ENCODE assay signal across 10 cellular contexts in the genomic region with DNA sequence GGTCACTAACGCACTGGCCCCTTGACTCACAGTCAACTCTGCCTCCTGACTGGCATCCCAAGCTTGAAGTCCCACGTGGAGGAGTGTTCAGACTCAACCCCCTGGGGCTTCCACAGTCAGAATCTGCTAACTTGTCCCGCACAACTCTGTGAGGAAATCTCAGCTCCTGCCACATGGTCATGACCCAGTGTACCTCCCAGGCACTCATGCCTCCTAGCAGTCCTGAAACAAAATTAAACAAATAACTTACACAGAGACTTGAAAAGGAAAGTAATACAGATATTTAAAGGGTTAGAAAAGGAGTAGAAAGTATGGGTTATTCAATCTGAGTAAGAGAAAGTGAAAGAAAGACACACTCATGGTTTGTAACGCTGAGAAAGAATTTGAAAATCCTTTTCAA.
DNase-seq lines count a peak whose midpoint lies in the region; ATAC-seq, FAIRE-seq and TF ChIP-seq lines count a peak whose summit lies in the region.
"Had no signal": no experiment of that assay in that cellular context is flagged by ENCODE, and none has a peak within 500 bp of the region (broad histone marks: within the 10 kb centered on the region; RNA-seq: fewer than 3 reads in every experiment).

No MANE protein-coding gene starts in this region.

- in situ Hi-C loops in HepG2 (cut with HindIII; ENCODE audit: extremely low pct_ligation_motif_present, low pct_unique_long_range_greater_than_20kb) = no loop called here

- no peak for FAIRE-seq in HepG2 (lab: Jason Lieb, UNC)
- FAIRE-seq: TTC549 had no signal

- H3K9me3 ChIP-seq in right lobe of liver = no peaks in the 10 kb centered on the region
- H3K9me3 ChIP-seq in HepG2 (ENCODE audit: low read length) = no peaks in the 10 kb centered on the region
- no peaks in the 10 kb centered on the region for H3K9me3 ChIP-seq in tibial artery
- no peaks in the 10 kb centered on the region for H3K9me3 ChIP-seq in upper lobe of right lung
- no peaks in the 10 kb centered on the region for H3K9me3 ChIP-seq in endodermal cell (ENCODE audit: control insufficient read depth, low read length)

- no peak for TF ChIP-seq CTCF in right lobe of liver (IDR thresholded peaks at IDR 0.05)
- TF ChIP-seq CTCF in HepG2 (CRISPR knock-in tag; IDR thresholded peaks at IDR 0.05) = no peak
- TF ChIP-seq CTCF in cardiac fibroblast (IDR thresholded peaks at IDR 0.05; ENCODE audit: low read depth, low read length) = no peak
- TF ChIP-seq CTCF in tibial artery (IDR thresholded peaks at IDR 0.05) = no peak
- no peak for TF ChIP-seq CTCF in upper lobe of right lung (IDR thresholded peaks at IDR 0.05)
- TF ChIP-seq CTCF in endodermal cell (conservative IDR thresholded peaks at IDR 0.05) = no peak

- POLR2A ChIA-PET in HepG2 (lab: Yijun Ruan, JAX) = no interaction called here

- no peaks in the 10 kb centered on the region for H3K4me1 ChIP-seq in right lobe of liver
- no peaks in the 10 kb centered on the region for H3K4me1 ChIP-seq in HepG2 (ENCODE audit: insufficient read depth, low read length)
- H3K4me1 ChIP-seq in tibial artery = peaks cover 0 to 30% (median 14%) of the 10 kb centered on the region in 4 donors
- peaks cover 4% of the 10 kb centered on the region for H3K4me1 ChIP-seq in upper lobe of right lung
- no peaks in the 10 kb centered on the region for H3K4me1 ChIP-seq in endodermal cell (ENCODE audit: control insufficient read depth, insufficient read depth, low read length)

- no peak for TF ChIP-seq RAD21 in HepG2 (CRISPR knock-in tag; IDR thresholded peaks at IDR 0.05)

- H3K4me2 ChIP-seq in HepG2 (ENCODE audit: low read depth, low read length) = no peak overlapping the region

- DNase-seq in right lobe of liver (no peak), HepG2 (ENCODE audit: low spot score) (no peak), cardiac fibroblast (ENCODE audit: low read depth in 2 of 2) (peak; percentile 26 to 58), tibial artery (peak; percentile 41 to 87), NCI-H1092 treated with DMSO at 0.1 percent for 48 hours (lab: John Stamatoyannopoulos, UW) (no peak), upper lobe of right lung (no peak), endodermal cell (no peak)
- DNase-seq: nucleus accumbens had no signal

- H3K79me2 ChIP-seq in HepG2 (ENCODE audit: insufficient read depth, low read length) = peaks cover 31% of the 10 kb centered on the region

- no peak overlapping the region for H3K4me3 ChIP-seq in right lobe of liver
- no peak overlapping the region for H3K4me3 ChIP-seq in HepG2 (replicated peaks in 1 of 3; ENCODE audit: insufficient read depth in 1 of 3, low read depth in 2 of 3, low read length in 3 of 3)
- H3K4me3 ChIP-seq in cardiac fibroblast (replicated peaks in 1 of 2; ENCODE audit: low read depth in 2 of 2, low read length in 2 of 2) = peak overlapping the region in 1 of 2 donors; percentile 6
- H3K4me3 ChIP-seq in tibial artery = peak overlapping the region; percentile 33 to 35
- H3K4me3 ChIP-seq in upper lobe of right lung = no peak overlapping the region
- H3K4me3 ChIP-seq in endodermal cell (ENCODE audit: low read length) = no peak overlapping the region

- TF ChIP-seq EP300 in HepG2 (IDR thresholded peaks at IDR 0.05; ENCODE audit: low read depth in 2 of 2, low read length in 2 of 2) (no peak), HepG2 (CRISPR knock-in tag; IDR thresholded peaks at IDR 0.05; ENCODE audit: borderline replicate concordance) (no peak)

- H3K27ac ChIP-seq in right lobe of liver = peak overlapping the region in 2 of 3 donors; percentile 6 to 16
- no peak overlapping the region for H3K27ac ChIP-seq in HepG2 (ENCODE audit: extremely low read length, insufficient read depth, low read length)
- H3K27ac ChIP-seq in tibial artery = peak overlapping the region; percentile 73
- H3K27ac ChIP-seq in upper lobe of right lung = no peak overlapping the region
- H3K27ac ChIP-seq in endodermal cell (ENCODE audit: low read depth, low read length) = no peak overlapping the region

- no peak overlapping the region for H3K27ac Mint-ChIP-seq in endodermal cell

- intact Hi-C loops in right lobe of liver (cut with DNase I) (loop anchor here in 1 of 2 donors (10.0 kb wide), 1 partner anchor 506 kb away; the partner anchor contains the start of gene FOXC1), HepG2 (cut with micrococcal nuclease; ENCODE audit: unreplicated experiment) (no loop called here), tibial artery (cut with DNase I; ENCODE audit: low total_unique reads) (no loop called here), upper lobe of right lung (cut with DNase I) (no loop called here)

- peaks cover 9% of the 10 kb centered on the region; the same call in 1 of the 2 replicates for H4K20me1 ChIP-seq in HepG2 (ENCODE audit: insufficient read depth, low read length)

- no peaks in the 10 kb centered on the region for H3K36me3 Mint-ChIP-seq in endodermal cell (ENCODE audit: low read depth)

- no peak overlapping the region for H2AFZ ChIP-seq in HepG2 (ENCODE audit: low read length)

- H3K4me3 Mint-ChIP-seq in endodermal cell = no peak overlapping the region

- H3K36me3 ChIP-seq in right lobe of liver = no peaks in the 10 kb centered on the region
- H3K36me3 ChIP-seq in HepG2 (replicated peaks in 1 of 2; ENCODE audit: control insufficient read depth in 1 of 2, insufficient read depth in 2 of 2, low read length in 2 of 2) = peaks cover 6 to 70% of the 10 kb centered on the region in 2 experiments
- H3K36me3 ChIP-seq in tibial artery = no peaks in the 10 kb centered on the region
- H3K36me3 ChIP-seq in upper lobe of right lung = no peaks in the 10 kb centered on the region
- no peaks in the 10 kb centered on the region for H3K36me3 ChIP-seq in endodermal cell (ENCODE audit: control insufficient read depth, insufficient read depth, low read length)

- 61% methylated on average over 4 of the region's 4 CpGs for WGBS in right lobe of liver (ENCODE audit: insufficient coverage, low coverage, low lambda C conversion rate, missing lambda C conversion rate)
- WGBS in HepG2 (ENCODE audit: low lambda C conversion rate) = 95% methylated on average over 4 of the region's 4 CpGs
- 88% methylated on average over 3 to 4 of the region's 4 CpGs for WGBS in endodermal cell (ENCODE audit: insufficient coverage in 1 of 2, insufficient read length in 1 of 2), 2 experiments

- ATAC-seq in right lobe of liver = no peak
- ATAC-seq in HepG2 = no peak
- peak; percentile 53 for ATAC-seq in HG03175 (IDR thresholded peaks at IDR 0.05; ENCODE audit: unreplicated experiment)
- ATAC-seq in upper lobe of right lung = no peak

- H3K4me1 Mint-ChIP-seq in endodermal cell = no peaks in the 10 kb centered on the region

- H3K27me3 Mint-ChIP-seq in endodermal cell (ENCODE audit: insufficient read depth) = no peaks in the 10 kb centered on the region

- TF ChIP-seq POLR2A in right lobe of liver (IDR thresholded peaks at IDR 0.05) = no peak
- TF ChIP-seq POLR2A in HepG2 (IDR thresholded peaks at IDR 0.05; ENCODE audit: insufficient read depth in 1 of 2, low read depth in 2 of 2, low read length in 2 of 2) = no peak

- no peaks in the 10 kb centered on the region for H3K9me3 Mint-ChIP-seq in endodermal cell

- CTCF ChIA-PET in HepG2 (lab: Yijun Ruan, JAX; ENCODE audit: low intra/inter-chr PET ratio, low total read pairs) = no interaction called here

- H3K27me3 ChIP-seq in right lobe of liver = no peaks in the 10 kb centered on the region
- no peaks in the 10 kb centered on the region for H3K27me3 ChIP-seq in HepG2 (ENCODE audit: control insufficient read depth in 1 of 2, insufficient read depth in 2 of 2, low read length in 2 of 2)
- H3K27me3 ChIP-seq in tibial artery = no peaks in the 10 kb centered on the region
- no peaks in the 10 kb centered on the region for H3K27me3 ChIP-seq in upper lobe of right lung
- H3K27me3 ChIP-seq in endodermal cell (ENCODE audit: control insufficient read depth, insufficient read depth, low read length, poor library complexity, severe bottlenecking) = no peaks in the 10 kb centered on the region

- H3K9ac ChIP-seq in HepG2 (ENCODE audit: insufficient read depth, low read depth, low read length) (no peak overlapping the region), endodermal cell (ENCODE audit: extremely low read depth, low read length, poor library complexity, severe bottlenecking) (no peak overlapping the region)

- no TSS peak for BruUV-seq in HepG2 (replicated peaks; lab: Mats Ljungman, UMichigan)

TF ChIP-seq in HepG2, 621 proteins besides CTCF, POLR2A, EP300 and RAD21 (continues in another document):
- TF ChIP-seq, protein P1, sequence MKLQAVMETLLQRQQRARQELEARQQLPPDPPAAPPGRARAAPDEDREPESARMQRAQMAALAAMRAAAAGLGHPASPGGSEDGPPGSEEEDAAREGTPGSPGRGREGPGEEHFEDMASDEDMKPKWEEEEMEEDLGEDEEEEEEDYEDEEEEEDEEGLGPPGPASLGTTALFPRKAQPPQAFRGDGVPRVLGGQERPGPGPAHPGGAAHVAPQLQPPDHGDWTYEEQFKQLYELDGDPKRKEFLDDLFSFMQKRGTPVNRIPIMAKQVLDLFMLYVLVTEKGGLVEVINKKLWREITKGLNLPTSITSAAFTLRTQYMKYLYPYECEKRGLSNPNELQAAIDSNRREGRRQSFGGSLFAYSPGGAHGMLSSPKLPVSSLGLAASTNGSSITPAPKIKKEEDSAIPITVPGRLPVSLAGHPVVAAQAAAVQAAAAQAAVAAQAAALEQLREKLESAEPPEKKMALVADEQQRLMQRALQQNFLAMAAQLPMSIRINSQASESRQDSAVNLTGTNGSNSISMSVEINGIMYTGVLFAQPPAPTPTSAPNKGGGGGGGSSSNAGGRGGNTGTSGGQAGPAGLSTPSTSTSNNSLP (IDR thresholded peaks at IDR 0.05; ENCODE audit: low read depth, low read length) = no peak
- TF ChIP-seq ETV6 (CRISPR knock-in tag; conservative IDR thresholded peaks at IDR 0.05) = no peak
- TF ChIP-seq ZIK1 (CRISPR knock-in tag; IDR thresholded peaks at IDR 0.05; ENCODE audit: borderline replicate concordance, low read depth) = no peak
- no peak for TF ChIP-seq KAT2B (IDR thresholded peaks at IDR 0.05; ENCODE audit: borderline replicate concordance, low read depth, low read length)
- no peak for TF ChIP-seq ZNF101 (CRISPR knock-in tag; IDR thresholded peaks at IDR 0.05; ENCODE audit: borderline replicate concordance, low read depth)
- TF ChIP-seq ZNF841 (CRISPR knock-in tag; IDR thresholded peaks at IDR 0.05; ENCODE audit: borderline replicate concordance) = no peak
- TF ChIP-seq ZNF24 (IDR thresholded peaks at IDR 0.05) = no peak
- TF ChIP-seq CEBPB (IDR thresholded peaks at IDR 0.05; ENCODE audit: borderline replicate concordance, low read depth, low read length) = no peak

Comparison
In these comparisons a context has a peak if more than half of its experiments do, and no peak if none do; other contexts are left out.
1. H3K27ac ChIP-seq: peak in right lobe of liver (2 of 3) and tibial artery (2 of 2); none in HepG2 (single experiment), upper lobe of right lung (single experiment) and endodermal cell (single experiment).
2. DNase-seq: peak in cardiac fibroblast (2 of 2) and tibial artery (2 of 2); none in right lobe of liver (0 of 3), HepG2 (single experiment), NCI-H1092 treated with DMSO at 0.1 percent for 48 hours (single experiment), upper lobe of right lung (single experiment) and endodermal cell (single experiment).
3. H3K4me3 ChIP-seq: peak in tibial artery (2 of 2); none in right lobe of liver (0 of 3), HepG2 (0 of 3), upper lobe of right lung (single experiment) and endodermal cell (single experiment).